ENCODE assay signal across 8 cellular contexts in genomic region chrX:101390664-101391525, GRCh38. TPM values are rescaled to one million over a fixed set of nuclear protein-coding genes. Genes with fewer than 3 reads are reported as not detected.
A peak's percentile ranks its signal among the peaks of the same experiment; 100 is the strongest.
DNase-seq lines count a peak whose midpoint lies in the region; ATAC-seq lines count a peak whose summit lies in the region.

RPL36A (plus strand) TSS chrX:101391011; CDS start chrX:101391044, 33 bp downstream.

- H3K4me3 ChIP-seq in muscle layer of duodenum (ENCODE audit: low read depth in 1 of 2, low read length in 2 of 2), result peak within 1 kb of the TSS; percentile 68 to 80

- H3K36me3 ChIP-seq in muscle layer of duodenum (ENCODE audit: control insufficient read depth in 1 of 2, insufficient read depth in 2 of 2, low read length in 2 of 2), result peaks cover 6 to 11% of the 10 kb centered on the region in 2 donors

- peaks cover 0 to 4% of the 10 kb centered on the region in 2 donors for H3K4me1 ChIP-seq in muscle layer of duodenum (ENCODE audit: control insufficient read depth in 1 of 2, insufficient read depth in 2 of 2, low read length in 2 of 2)

- peak within 1 kb of the TSS; percentile 86 to 97 (median 96) for H3K27ac Mint-ChIP-seq in IgD-negative memory B cell

- H3K36me3 Mint-ChIP-seq in IgD-negative memory B cell, result no peaks in the 10 kb centered on the region

- DNase-seq in DMS153 (lab: John Stamatoyannopoulos, UW) (peak; percentile 85), OCI-M1 (lab: John Stamatoyannopoulos, UW) (peak; percentile 97), activated T-cell treated with anti-CD3 and anti-CD28 coated beads for 4 hours (peak; percentile 63)
- DNase-seq in stimulated activated CD8-positive, alpha-beta memory T cell treated with anti-CD3 and anti-CD28 coated beads, Interleukin-7, amount 100 ng/mL, for 4 hours (ENCODE audit: low read depth in 2 of 2), result peak; percentile 76 to 80

- H3K27ac ChIP-seq in muscle layer of duodenum (ENCODE audit: low read length), result peak within 1 kb of the TSS; percentile 87

- no peaks in the 10 kb centered on the region for H3K9me3 Mint-ChIP-seq in IgD-negative memory B cell

- peaks cover 1% of the 10 kb centered on the region for H3K27me3 Mint-ChIP-seq in IgD-negative memory B cell

- ATAC-seq in GM21529 (IDR thresholded peaks at IDR 0.05; ENCODE audit: unreplicated experiment) (peak; percentile 75), esophagus mucosa (peak; percentile 96)

- no peaks in the 10 kb centered on the region for H3K9me3 ChIP-seq in muscle layer of duodenum (ENCODE audit: control insufficient read depth in 1 of 2, low read length in 2 of 2)

- H3K4me1 Mint-ChIP-seq in IgD-negative memory B cell, result peaks cover 10 to 32% (median 16%) of the 10 kb centered on the region in 3 donors

- H3K4me3 Mint-ChIP-seq in IgD-negative memory B cell, result peak within 1 kb of the TSS; percentile 91 to 98 (median 94)

- H3K27me3 ChIP-seq in muscle layer of duodenum (ENCODE audit: low read depth, low read length), result no peaks in the 10 kb centered on the region

RNA-seq across cellular contexts. Expression of gene RPL36A, which starts in this region (rescaled TPM):
- 2,145 TPM for polyA plus RNA-seq in IgD-negative memory B cell
- 361 TPM for total RNA-seq in esophagus mucosa

Comparison
In these comparisons a context has a peak if more than half of its experiments do, and no peak if none do; other contexts are left out.
1. Peak in every context shown above with its lines: DNase-seq, ATAC-seq, H3K4me3 ChIP-seq and H3K27ac ChIP-seq.